In genomic region chr6:85323435-85324040, GRCh38 we compare ENCODE assay signal across 8 cellular contexts.
DNase-seq lines count a peak whose midpoint lies in the region; ATAC-seq, FAIRE-seq and TF ChIP-seq lines count a peak whose summit lies in the region.

No MANE protein-coding gene starts in this region.

- no peaks in the 10 kb centered on the region for H3K36me3 ChIP-seq in GM12878 (ENCODE audit: control insufficient read depth in 2 of 2, insufficient read depth in 2 of 2, low read length in 1 of 2)

- FAIRE-seq in GM12878 (lab: Jason Lieb, UNC): peak; percentile 88

- peak; percentile 92 for TF ChIP-seq RAD21 in GM12878 (IDR thresholded peaks at IDR 0.05; ENCODE audit: insufficient read depth, low read depth, low read length)

- no peak overlapping the region for H3K27ac Mint-ChIP-seq in immature natural killer cell

- DNase-seq in A172 (ENCODE audit: low spot score) (peak; percentile 59), NCI-H1694 (lab: John Stamatoyannopoulos, UW) (peak; percentile 58), T-helper 2 cell (peak in 4 of 5 experiments; percentile 1 to 57 (median 34)), GM12878 (ENCODE audit: low read depth, low spot score) (peak; percentile 25), immature natural killer cell (peak in 2 of 3 donors; percentile 10 to 34)
- DNase-seq in stimulated activated CD4-positive, alpha-beta T cell treated with anti-CD3 and anti-CD28 coated beads, Interleukin-1b, Interleukin-23, amount 100 ng/mL, for 24 hours (ENCODE audit: low read depth in 4 of 4, low spot score in 1 of 4): peak; percentile 31 to 54 (median 50)

- no peak for TF ChIP-seq POLR2A in GM12878 (IDR thresholded peaks at IDR 0.05; ENCODE audit: low read depth, low read length)

- H3K9me3 Mint-ChIP-seq in immature natural killer cell: peaks cover 0 to 2% (median 0%) of the 10 kb centered on the region in 6 donors

- no peak for TF ChIP-seq EP300 in GM12878 (IDR thresholded peaks at IDR 0.05; ENCODE audit: borderline replicate concordance in 1 of 2, control insufficient read depth in 1 of 2, low read depth in 2 of 2, low read length in 2 of 2)

- no peak overlapping the region for H3K27ac ChIP-seq in GM12878 (ENCODE audit: control insufficient read depth, insufficient read depth)

- peak; percentile 91 for ATAC-seq in GM18498 (IDR thresholded peaks at IDR 0.05; ENCODE audit: unreplicated experiment)
- peak; percentile 84 for ATAC-seq in HG02938 (IDR thresholded peaks at IDR 0.05; ENCODE audit: unreplicated experiment)
- peak; percentile 93 for ATAC-seq in GM12878

- no peak overlapping the region for H3K4me3 Mint-ChIP-seq in immature natural killer cell

- RAD21 ChIA-PET in GM12878 (lab: Charles Lee; ENCODE audit: unreplicated experiment): interaction anchor here (1.0 to 2.6 kb wide), 5 partner anchors 23 to 1708 kb away, joined by 3 to 9 read pairs (median 4); no protein-coding TSS in a partner anchor

- no TSS peak for BruUV-seq in GM12878 (replicated peaks; lab: Mats Ljungman, UMichigan)

- H3K27me3 ChIP-seq in GM12878 (replicated peaks in 1 of 2; ENCODE audit: control insufficient read depth in 2 of 2, insufficient read depth in 2 of 2, low read length in 1 of 2): no peaks in the 10 kb centered on the region; a peak in 1 of 4 replicates

- intact Hi-C loops in GM12878 (cut with micrococcal nuclease; ENCODE audit: unreplicated experiment): loop anchor here (1.0 to 10.0 kb wide), 6 partner anchors 196 to 1709 kb away; no protein-coding TSS in a partner anchor

- SMC1A ChIA-PET in GM12878 (lab: Charles Lee; ENCODE audit: uncharacterized antibody, unreplicated experiment): interaction anchor here (1.0 to 2.3 kb wide), 10 partner anchors 10 to 1708 kb away, joined by 3 to 7 read pairs (median 4); no protein-coding TSS in a partner anchor

- H4K20me1 ChIP-seq in GM12878 (ENCODE audit: control insufficient read depth, insufficient read depth): no peaks in the 10 kb centered on the region

- POLR2A ChIA-PET in GM12878 (lab: Charles Lee): no interaction called here

- no peaks in the 10 kb centered on the region for H3K4me1 Mint-ChIP-seq in immature natural killer cell

- no peak overlapping the region for H3K4me2 ChIP-seq in GM12878 (ENCODE audit: control insufficient read depth, insufficient read depth)

- TF ChIP-seq CTCF in GM12878 (IDR thresholded peaks at IDR 0.05 in 2 of 3, conservative IDR thresholded peaks at IDR 0.05 in 1 of 3; ENCODE audit: control insufficient read depth in 2 of 3, extremely low read depth in 1 of 3, insufficient read depth in 1 of 3, low read depth in 3 of 3, low read length in 3 of 3): peak; percentile 80 to 88 (median 84)

- in situ Hi-C loops in GM12878 (cut with MboI): loop anchor here (5.0 kb wide), 1 partner anchor 896 kb away; no protein-coding TSS in a partner anchor

- no peaks in the 10 kb centered on the region for H3K9me3 ChIP-seq in GM12878 (replicated peaks; ENCODE audit: control insufficient read depth, insufficient read depth, low read length)

- H3K36me3 Mint-ChIP-seq in immature natural killer cell: no peaks in the 10 kb centered on the region

- CTCF ChIA-PET in GM12878 (lab: Yijun Ruan, JAX): interaction anchor here (0.6 to 3.2 kb wide), 34 partner anchors 8 to 1708 kb away, joined by 3 to 19 read pairs (median 4); no protein-coding TSS in a partner anchor

- 14% methylated on average over 9 of the region's 9 CpGs for WGBS in GM12878 (ENCODE audit: insufficient coverage, insufficient replicate concordance, low lambda C conversion rate, missing lambda C conversion rate)

- peaks cover 2 to 3% (median 2%) of the 10 kb centered on the region in 3 donors for H3K27me3 Mint-ChIP-seq in immature natural killer cell (ENCODE audit: low read depth in 3 of 3)

- no peaks in the 10 kb centered on the region for H3K79me2 ChIP-seq in GM12878 (ENCODE audit: control insufficient read depth, insufficient read depth, low read length)

- H2AFZ ChIP-seq in GM12878 (ENCODE audit: control insufficient read depth, low read depth, low read length): no peak overlapping the region

- no peaks in the 10 kb centered on the region for H3K4me1 ChIP-seq in GM12878 (ENCODE audit: control insufficient read depth, insufficient read depth, low read length)

- H3K9ac ChIP-seq in GM12878 (ENCODE audit: control insufficient read depth, insufficient read depth, low read length): no peak overlapping the region

- H3K4me3 ChIP-seq in GM12878: no peak overlapping the region

TF ChIP-seq in GM12878, 131 proteins besides CTCF, POLR2A, EP300 and RAD21 (continues in another document):
- TF ChIP-seq ZNF592 (IDR thresholded peaks at IDR 0.05) (no peak), SKIL (IDR thresholded peaks at IDR 0.05; ENCODE audit: low read depth, poor library complexity, severe bottlenecking) (peak; percentile 28), BACH1 (IDR thresholded peaks at IDR 0.05; ENCODE audit: borderline replicate concordance) (no peak), CBX3 (IDR thresholded peaks at IDR 0.05; ENCODE audit: borderline replicate concordance, low read depth) (no peak), SMC3 (IDR thresholded peaks at IDR 0.05; ENCODE audit: borderline replicate concordance, low read length) (peak; percentile 58), IRF3 (IDR thresholded peaks at IDR 0.05) (no peak), FOS (IDR thresholded peaks at IDR 0.05; ENCODE audit: borderline replicate concordance, extremely low read depth, insufficient read length) (no peak), KAT2A (conservative IDR thresholded peaks at IDR 0.05; ENCODE audit: control insufficient read depth, low read depth, low read length) (no peak), ZNF384 (IDR thresholded peaks at IDR 0.05; ENCODE audit: borderline replicate concordance, low read depth, low read length) (no peak), EZH2 (IDR thresholded peaks at IDR 0.05; ENCODE audit: borderline replicate concordance, control insufficient read depth, low read depth, low read length) (no peak), NFIC (IDR thresholded peaks at IDR 0.05; ENCODE audit: low read depth, low read length) (no peak), TAF1 (IDR thresholded peaks at IDR 0.05; ENCODE audit: borderline replicate concordance, low read depth, low read length) (no peak), RAD51 (IDR thresholded peaks at IDR 0.05) (no peak), EED (IDR thresholded peaks at IDR 0.05; ENCODE audit: low read depth) (no peak)
